20 cellular contexts compared by ENCODE assay signal in genomic region chr17:36459045-36459444, GRCh38.
"Had no signal": no experiment of that assay in that cellular context is flagged by ENCODE, and none has a peak within 500 bp of the region (broad histone marks: within the 10 kb centered on the region; RNA-seq: fewer than 3 reads in every experiment).

No MANE protein-coding gene starts in this region.

- H3K27ac ChIP-seq: coronary artery, dorsolateral prefrontal cortex, esophagus muscularis mucosa, foreskin keratinocyte, gastroesophageal sphincter, heart left ventricle, hepatocyte, left lung, lower lobe of right lung had no signal

- H3K27me3 ChIP-seq: foreskin keratinocyte had no signal

- H3K4me2 ChIP-seq: hepatocyte had no signal

- DNase-seq: dermis blood vessel endothelial cell; effector CD4-positive, alpha-beta T cell; effector memory CD4-positive, alpha-beta T cell; foreskin keratinocyte; heart left ventricle; hypothalamus; immature natural killer cell; islet precursor cell; left cardiac atrium; left lung; left ventricle myocardium superior; lower lobe of right lung; mesenchymal stem cell; midbrain; naive thymus-derived CD4-positive, alpha-beta T cell had no signal

- H3K4me3 ChIP-seq: coronary artery, dorsolateral prefrontal cortex, esophagus muscularis mucosa, gastroesophageal sphincter, heart left ventricle, hepatocyte, left lung, lower lobe of right lung had no signal

- ATAC-seq: foreskin keratinocyte; gastroesophageal sphincter; heart left ventricle; left cardiac atrium; left lung; left ventricle myocardium superior; naive thymus-derived CD4-positive, alpha-beta T cell had no signal

- H3K36me3 ChIP-seq: esophagus muscularis mucosa, gastroesophageal sphincter, heart left ventricle, left lung, lower lobe of right lung had no signal

- H3K9me3 ChIP-seq: esophagus muscularis mucosa, gastroesophageal sphincter, heart left ventricle, left lung, lower lobe of right lung had no signal

- H2AFZ ChIP-seq: hepatocyte had no signal

- H3K4me1 ChIP-seq: foreskin keratinocyte, left lung, lower lobe of right lung had no signal
